33 cellular contexts compared by ENCODE assay signal in the genomic region with DNA sequence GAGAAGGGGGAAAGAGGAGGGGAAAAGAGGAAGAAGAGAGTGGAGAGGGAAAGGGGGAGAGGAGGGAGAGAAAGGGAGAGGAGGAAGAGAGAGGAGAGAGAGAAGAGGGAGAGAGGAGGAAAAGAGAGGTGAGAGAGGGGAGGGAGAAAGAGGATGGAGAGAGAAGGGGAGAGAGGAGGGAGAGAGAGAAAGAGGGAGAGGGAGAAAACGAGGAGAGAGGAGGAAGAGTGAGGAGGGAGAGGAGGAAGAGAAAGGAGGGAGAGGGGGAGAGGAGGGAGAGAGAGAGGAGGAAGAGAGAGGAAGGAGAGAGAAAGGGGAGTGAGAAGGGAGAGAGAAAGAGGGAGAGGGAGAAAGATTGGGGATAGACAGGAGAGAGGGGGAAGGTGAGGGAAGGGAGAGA.
"Had no signal": no experiment of that assay in that cellular context is flagged by ENCODE, and none has a peak within 500 bp of the region (broad histone marks: within the 10 kb centered on the region; RNA-seq: fewer than 3 reads in every experiment).

No MANE protein-coding gene starts in this region.

- DNase-seq: Karpas-422, Kasumi-1, MG63, MM.1S, NCI-H1048, NCI-H1092, NCI-H1092 treated with DMSO at 0.1 percent for 48 hours, NCI-H1105, NCI-H1105 treated with DMSO at 0.1 percent for 48 hours, NCI-H1417, NCI-H1417 treated with DMSO at 0.1 percent for 48 hours, NCI-H1436, NCI-H1436 treated with DMSO at 0.1 percent for 48 hours, NCI-H146, NCI-H1694, NCI-H1694 treated with DMSO at 0.1 percent for 48 hours, NCI-H187, NCI-H187 treated with DMSO at 0.1 percent for 48 hours, NCI-H1930, NCI-H2029, NCI-H2029 treated with DMSO at 0.1 percent for 48 hours, NCI-H2081, NCI-H2081 treated with DMSO at 0.1 percent for 48 hours, NCI-H2107, NCI-H2171, NCI-H2171 treated with DMSO at 0.1 percent for 48 hours, NCI-H2227 treated with DMSO at 0.1 percent for 48 hours, NCI-H226, NCI-H345, NCI-H446, NCI-H446 treated with DMSO at 0.1 percent for 48 hours, NCI-H510A, NCI-H510A treated with DMSO at 0.1 percent for 48 hours had no signal

- H3K36me3 ChIP-seq: MG63 had no signal

- H3K4me3 ChIP-seq: MG63 had no signal

- H3K27me3 ChIP-seq: MG63 had no signal

- H3K9me3 ChIP-seq: MG63 had no signal
